Comparison of ENCODE assay signal across 8 cellular contexts in the genomic region with DNA sequence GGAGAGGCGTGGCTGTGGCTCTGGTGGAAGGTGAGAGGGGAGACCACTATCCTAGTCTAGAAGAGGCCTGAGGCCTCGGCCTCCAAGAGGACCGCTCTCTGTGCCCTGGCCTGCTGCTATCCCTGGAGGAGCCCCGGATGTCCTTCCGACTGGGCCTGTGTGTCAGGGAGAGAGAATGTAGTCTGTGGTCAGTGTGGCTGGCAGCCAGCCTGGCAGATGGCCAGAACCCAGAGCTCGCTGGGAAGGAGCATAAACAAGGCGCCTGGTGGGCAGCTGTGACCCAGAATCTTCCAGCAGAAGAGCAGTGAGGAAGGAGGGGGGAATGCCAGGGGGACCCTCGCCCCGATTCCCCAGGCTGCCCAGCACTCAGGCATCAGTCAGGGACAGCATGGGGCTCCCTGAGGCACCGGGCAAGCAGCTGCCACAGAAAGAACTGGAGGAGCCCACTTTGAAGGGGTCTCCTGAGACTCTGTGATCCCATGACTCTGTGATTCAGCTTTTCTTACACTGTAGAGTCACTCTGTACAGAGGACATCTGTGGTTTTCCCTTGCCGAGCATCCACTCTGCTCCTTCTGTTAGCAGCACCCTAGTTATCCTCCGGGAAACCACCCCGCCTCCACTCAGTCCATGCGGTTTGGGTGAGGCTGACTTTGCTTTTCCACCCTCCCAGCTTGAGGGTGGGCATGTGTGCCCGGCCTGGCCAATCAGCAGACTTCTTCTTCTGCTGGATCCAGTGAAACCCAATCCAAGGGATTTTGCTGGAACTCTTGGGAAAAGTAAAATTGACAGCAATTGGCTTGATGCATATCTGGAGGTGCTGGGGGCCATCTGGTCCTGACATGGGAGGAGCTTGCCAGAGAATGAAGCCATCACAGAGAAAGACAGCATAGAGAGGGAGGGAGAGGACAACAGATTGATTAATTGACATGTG. TPM values are rescaled to one million over a fixed set of nuclear protein-coding genes. Genes with fewer than 3 reads are reported as not detected.
DNase-seq lines count a peak whose midpoint lies in the region; ATAC-seq and TF ChIP-seq lines count a peak whose summit lies in the region.

No MANE protein-coding gene starts in this region.

- H3K9me3 ChIP-seq in right atrium auricular region (no peaks in the 10 kb centered on the region), Karpas-422 (ENCODE audit: low read length) (no peaks in the 10 kb centered on the region)

- TF ChIP-seq CTCF in right atrium auricular region (IDR thresholded peaks at IDR 0.05): no peak
- no peak for TF ChIP-seq CTCF in progenitor cell of endocrine pancreas (IDR thresholded peaks at IDR 0.05; ENCODE audit: unreplicated experiment)

- no peak overlapping the region for H3K4me3 Mint-ChIP-seq in progenitor cell of endocrine pancreas (ENCODE audit: low read depth)

- no peak overlapping the region for H3K4me3 ChIP-seq in right atrium auricular region
- no peak overlapping the region for H3K4me3 ChIP-seq in Karpas-422 (ENCODE audit: low read length)

- H3K4me1 Mint-ChIP-seq in progenitor cell of endocrine pancreas (ENCODE audit: low read depth): peaks cover 12% of the 10 kb centered on the region

- H3K27ac ChIP-seq in right atrium auricular region (peak overlapping the region; percentile 81 to 85), Karpas-422 (ENCODE audit: low read length) (no peak overlapping the region)

- no peaks in the 10 kb centered on the region for H3K79me2 ChIP-seq in Karpas-422 (ENCODE audit: low read length)

- H3K27me3 ChIP-seq in right atrium auricular region (no peaks in the 10 kb centered on the region), Karpas-422 (ENCODE audit: low read length) (no peaks in the 10 kb centered on the region)

- H3K36me3 Mint-ChIP-seq in progenitor cell of endocrine pancreas (ENCODE audit: insufficient read depth): no peaks in the 10 kb centered on the region

- no peak for ATAC-seq in GM18502 (IDR thresholded peaks at IDR 0.05; ENCODE audit: poor library complexity, unreplicated experiment)

- no peaks in the 10 kb centered on the region for H4K20me1 ChIP-seq in Karpas-422 (ENCODE audit: insufficient read depth, low read depth, low read length)

- H3K9me2 ChIP-seq in Karpas-422 (replicated peaks; ENCODE audit: insufficient read depth, low read length): no peaks in the 10 kb centered on the region

- H3K36me3 ChIP-seq in right atrium auricular region: no peaks in the 10 kb centered on the region
- H3K36me3 ChIP-seq in Karpas-422 (ENCODE audit: insufficient read depth, low read length): no peaks in the 10 kb centered on the region

- no peak overlapping the region for H3K4me2 ChIP-seq in Karpas-422 (ENCODE audit: low read depth, low read length, poor library complexity, severe bottlenecking)

- H3K27ac Mint-ChIP-seq in progenitor cell of endocrine pancreas: peak overlapping the region; percentile 41

- H3K9ac ChIP-seq in Karpas-422 (ENCODE audit: low read length): no peak overlapping the region

- H3K4me1 ChIP-seq in right atrium auricular region (peaks cover 0 to 39% of the 10 kb centered on the region in 2 donors), Karpas-422 (ENCODE audit: low read length) (peaks cover 7% of the 10 kb centered on the region)

- no peak overlapping the region for H2AFZ ChIP-seq in Karpas-422 (ENCODE audit: low read length)

- peak; percentile 52 for DNase-seq in DMS79 (lab: John Stamatoyannopoulos, UW)
- peak; percentile 73 for DNase-seq in NCI-H2029 treated with DMSO at 0.1 percent for 48 hours (lab: John Stamatoyannopoulos, UW)
- peak; percentile 16 to 97 (median 80) for DNase-seq in anterior cingulate cortex (lab: John Stamatoyannopoulos, UW)
- DNase-seq in right atrium auricular region (ENCODE audit: low spot score): peak; percentile 91
- no peak for DNase-seq in progenitor cell of endocrine pancreas (ENCODE audit: low spot score, unreplicated experiment)
- DNase-seq in activated CD4-positive, alpha-beta T cell treated with anti-CD3 and anti-CD28 coated beads, Interleukin-2, amount 50 U/mL, for 1 hour: no peak
- no peak for DNase-seq in Karpas-422

- no peaks in the 10 kb centered on the region for H3K9me3 Mint-ChIP-seq in progenitor cell of endocrine pancreas (ENCODE audit: low read depth)

- peaks cover 13% of the 10 kb centered on the region for H3K27me3 Mint-ChIP-seq in progenitor cell of endocrine pancreas

RNA-seq across cellular contexts. Expression of gene PWWP2A, which starts 46.2 kb away (rescaled TPM):
- 10 to 100 TPM; 16.7 to 21.3 TPM for total RNA-seq in right atrium auricular region
- total RNA-seq in progenitor cell of endocrine pancreas: 33.3 and 42.7 TPM in 2 replicates
- total RNA-seq in Karpas-422 (2014; rRNA removed; shearing (Covaris generic); ENCODE audit: low replicate concordance): 21.5 and 25.8 TPM in 2 replicates

Comparison
In these comparisons a context has a peak if more than half of its experiments do, and no peak if none do; other contexts are left out.
1. DNase-seq: peak in DMS79 (single experiment), NCI-H2029 treated with DMSO at 0.1 percent for 48 hours (single experiment), anterior cingulate cortex (58 of 58) and right atrium auricular region (single experiment); none in progenitor cell of endocrine pancreas (single experiment), activated CD4-positive, alpha-beta T cell treated with anti-CD3 and anti-CD28 coated beads, Interleukin-2, amount 50 U/mL, for 1 hour (single experiment) and Karpas-422 (single experiment).